In genomic region chr9:101387871-101388506, GRCh38 we compare ENCODE assay signal across 9 cellular contexts. TPM values are rescaled to one million over a fixed set of nuclear protein-coding genes. Genes with fewer than 3 reads are reported as not detected.
A peak's percentile ranks its signal among the peaks of the same experiment; 100 is the strongest.
DNase-seq lines count a peak whose midpoint lies in the region; ATAC-seq and TF ChIP-seq lines count a peak whose summit lies in the region.
"Had no signal": no experiment of that assay in that cellular context is flagged by ENCODE, and none has a peak within 500 bp of the region (broad histone marks: within the 10 kb centered on the region; RNA-seq: fewer than 3 reads in every experiment).

No MANE protein-coding gene starts in this region.

- DNase-seq in Ammon's horn (ENCODE audit: low spot score) (peak; percentile 76), HL-60 (ENCODE audit: low read depth in 1 of 2, low spot score in 1 of 2) (no peak), dedifferentiated amniotic fluid mesenchymal stem cell (ENCODE audit: extremely low spot score) (peak; percentile 44), midbrain (lab: John Stamatoyannopoulos, UW) (peak; percentile 52), middle frontal gyrus (ENCODE audit: extremely low spot score, low spot score) (no peak), mesenteric fat pad (ENCODE audit: low spot score) (no peak)

- H3K4me2 ChIP-seq in OCI-LY1 (ENCODE audit: low read length), result no peak overlapping the region

- TF ChIP-seq CTCF in HL-60 (IDR thresholded peaks at IDR 0.05; ENCODE audit: insufficient read depth, low read length), result peak; percentile 49
- TF ChIP-seq CTCF in OCI-LY1 (IDR thresholded peaks at IDR 0.05; ENCODE audit: low read length), result peak; percentile 55

- ATAC-seq in GM18519 (IDR thresholded peaks at IDR 0.05; ENCODE audit: low FRiP score, unreplicated experiment), result peak; percentile 76

- no peak overlapping the region for H3K27ac ChIP-seq in HL-60 (replicated peaks)
- H3K27ac ChIP-seq in OCI-LY1 (ENCODE audit: low read depth, low read length, poor library complexity, severe bottlenecking), result no peak overlapping the region

- H3K4me3 ChIP-seq in HL-60 (replicated peaks; ENCODE audit: insufficient read depth, low read length), result no peak overlapping the region
- H3K4me3 ChIP-seq in OCI-LY1 (ENCODE audit: low read depth, low read length, poor library complexity, severe bottlenecking), result no peak overlapping the region

- no peaks in the 10 kb centered on the region for H3K27me3 ChIP-seq in HL-60 (ENCODE audit: insufficient read depth, poor library complexity, severe bottlenecking)
- H3K27me3 ChIP-seq in OCI-LY1 (ENCODE audit: insufficient read depth, low read length), result no peaks in the 10 kb centered on the region

- no peak overlapping the region for H3K9ac ChIP-seq in OCI-LY1 (ENCODE audit: low read length)

- peaks cover 24% of the 10 kb centered on the region for H3K79me2 ChIP-seq in OCI-LY1 (ENCODE audit: insufficient read depth, low read length)

- H3K36me3 ChIP-seq in OCI-LY1 (ENCODE audit: insufficient read depth, low read length), result peaks cover 63% of the 10 kb centered on the region

- no peak overlapping the region for H2AFZ ChIP-seq in OCI-LY1 (ENCODE audit: low read length)

- H3K9me3 ChIP-seq in OCI-LY1 (ENCODE audit: low read length), result peaks cover 8% of the 10 kb centered on the region

- H4K20me1 ChIP-seq in OCI-LY1 (ENCODE audit: insufficient read depth, low read length), result no peaks in the 10 kb centered on the region

- no peaks in the 10 kb centered on the region for H3K4me1 ChIP-seq in OCI-LY1 (ENCODE audit: insufficient read depth, low read length, severe bottlenecking)

- H3K9me2 ChIP-seq in OCI-LY1 (ENCODE audit: low read depth, low read length), result no peaks in the 10 kb centered on the region

- H3F3A ChIP-seq in OCI-LY1 (ENCODE audit: insufficient read depth, low read length), result no peaks in the 10 kb centered on the region

RNA-seq across cellular contexts. Expression of gene BAAT, which starts 3.2 kb away (rescaled TPM):
- not detected for total RNA-seq in mesenteric fat pad

RNA-seq across cellular contexts. Expression of gene MRPL50, which starts 10.4 kb away (rescaled TPM):
- 10.1 TPM for total RNA-seq in mesenteric fat pad

RNA-seq across cellular contexts. Expression of gene ZNF189, which starts 10.7 kb away (rescaled TPM):
- total RNA-seq in mesenteric fat pad, result 21.6 TPM

RNA-seq across cellular contexts. Expression of gene ALDOB, which starts 47.6 kb away (rescaled TPM):
- 4.7 TPM for total RNA-seq in mesenteric fat pad
- total RNA-seq: mononuclear cell had no signal

Comparison
In these comparisons a context has a peak if more than half of its experiments do, and no peak if none do; other contexts are left out.
1. DNase-seq: peak in Ammon's horn (single experiment), dedifferentiated amniotic fluid mesenchymal stem cell (single experiment) and midbrain (single experiment); none in HL-60 (0 of 2), middle frontal gyrus (single experiment) and mesenteric fat pad (single experiment).